Comparison of ENCODE assay signal across 8 cellular contexts in the genomic region with DNA sequence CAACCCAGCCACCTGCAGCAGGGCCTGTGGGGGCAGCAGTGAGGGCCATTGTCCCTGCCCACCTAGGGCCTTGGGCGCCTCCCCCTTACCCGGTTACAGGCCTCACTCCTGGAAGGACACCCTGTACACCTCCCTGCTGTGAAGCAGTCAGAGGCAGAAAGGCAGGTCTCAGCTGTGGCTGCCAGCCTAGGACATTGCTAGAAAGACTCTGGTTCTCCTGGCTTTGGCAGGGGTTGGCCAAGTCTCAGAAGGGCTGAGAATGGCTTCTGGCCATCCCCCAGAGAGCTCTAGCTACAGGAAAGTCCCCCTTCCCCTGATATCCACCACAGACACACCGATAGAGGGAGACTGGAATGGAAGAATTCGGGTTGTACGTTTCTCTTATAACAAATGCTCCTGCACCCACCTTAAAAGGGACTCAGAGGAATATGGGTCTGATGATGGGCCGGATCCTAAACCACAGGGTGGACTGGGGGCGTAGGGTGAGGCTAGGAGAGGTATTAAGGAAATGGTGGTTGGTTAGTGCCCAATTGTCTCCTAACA. TPM values are rescaled to one million over a fixed set of nuclear protein-coding genes. Genes with fewer than 3 reads are reported as not detected.
DNase-seq lines count a peak whose midpoint lies in the region; ATAC-seq and TF ChIP-seq lines count a peak whose summit lies in the region.

No MANE protein-coding gene starts in this region.

- DNase-seq in RWPE2 (ENCODE audit: low spot score): peak; percentile 62
- DNase-seq in esophagus squamous epithelium (lab: John Stamatoyannopoulos, UW): no peak
- no peak for DNase-seq in retinal pigment epithelial cell (ENCODE audit: low read depth)
- DNase-seq in NCI-H446 treated with DMSO at 0.1 percent for 48 hours (lab: John Stamatoyannopoulos, UW): no peak
- no peak for DNase-seq in AG20443 (ENCODE audit: low spot score)
- DNase-seq in T-helper 2 cell treated with Interferon-gamma antibody and Interleukin-4, amounts not matched to agents 5 μg/mL and 100 μg/mL, for 36 hours (ENCODE audit: low spot score): no peak

- H3K27me3 ChIP-seq in RWPE2 (ENCODE audit: insufficient read depth, poor library complexity, severe bottlenecking) (no peaks in the 10 kb centered on the region), esophagus squamous epithelium (no peaks in the 10 kb centered on the region)

- H3K36me3 ChIP-seq in RWPE2 (ENCODE audit: low read depth) (peaks cover 12% of the 10 kb centered on the region), esophagus squamous epithelium (peaks cover 0 to 9% (median 8%) of the 10 kb centered on the region in 3 donors)

- no peak for ATAC-seq in RWPE2 (ENCODE audit: low read depth)
- ATAC-seq in GM21619 (IDR thresholded peaks at IDR 0.05; ENCODE audit: unreplicated experiment): no peak

- H3K9me3 ChIP-seq in RWPE2 (ENCODE audit: severe bottlenecking) (no peaks in the 10 kb centered on the region), esophagus squamous epithelium (no peaks in the 10 kb centered on the region)

- 42 to 52% methylated on average over 3 to 6 of the region's 7 CpGs for WGBS in esophagus squamous epithelium, 2 donors

- intact Hi-C loops in esophagus squamous epithelium (cut with DNase I): loop anchor here (10.0 kb wide), 1 partner anchor 83 kb away; the partner anchor contains the start of genes FANCG and VCP

- no peak for TF ChIP-seq POLR2A in esophagus squamous epithelium (IDR thresholded peaks at IDR 0.05)

- no peaks in the 10 kb centered on the region for H3K9me3 Mint-ChIP-seq in T-helper 2 cell treated with Interferon-gamma antibody and Interleukin-4, amounts not matched to agents 5 μg/mL and 100 μg/mL, for 36 hours

- H3K36me3 Mint-ChIP-seq in T-helper 2 cell treated with Interferon-gamma antibody and Interleukin-4, amounts not matched to agents 5 μg/mL and 100 μg/mL, for 36 hours (ENCODE audit: low read depth): peaks cover 2% of the 10 kb centered on the region

- no peaks in the 10 kb centered on the region for H3K27me3 Mint-ChIP-seq in T-helper 2 cell treated with Interferon-gamma antibody and Interleukin-4, amounts not matched to agents 5 μg/mL and 100 μg/mL, for 36 hours (ENCODE audit: low read depth)

- no peak overlapping the region for H3K4me3 Mint-ChIP-seq in T-helper 2 cell treated with Interferon-gamma antibody and Interleukin-4, amounts not matched to agents 5 μg/mL and 100 μg/mL, for 36 hours

- TF ChIP-seq CTCF in GM12872 (IDR thresholded peaks at IDR 0.05; ENCODE audit: insufficient read depth, low read depth, low read length): peak; percentile 49
- peak; percentile 11 for TF ChIP-seq CTCF in RWPE2 (IDR thresholded peaks at IDR 0.05; ENCODE audit: poor library complexity, severe bottlenecking)
- peak in 1 of 6 experiments; percentile 26 for TF ChIP-seq CTCF in esophagus squamous epithelium (IDR thresholded peaks at IDR 0.05)
- peak; percentile 38 for TF ChIP-seq CTCF in retinal pigment epithelial cell (conservative IDR thresholded peaks at IDR 0.05; ENCODE audit: low read depth, low read length)

- H3K4me1 Mint-ChIP-seq in T-helper 2 cell treated with Interferon-gamma antibody and Interleukin-4, amounts not matched to agents 5 μg/mL and 100 μg/mL, for 36 hours (ENCODE audit: low read depth): peaks cover 27% of the 10 kb centered on the region

- peak overlapping the region; percentile 83 for H3K27ac ChIP-seq in RWPE2 (ENCODE audit: poor library complexity, severe bottlenecking)
- H3K27ac ChIP-seq in esophagus squamous epithelium: peak overlapping the region; percentile 89 to 97 (median 96)

- H3K27ac Mint-ChIP-seq in T-helper 2 cell treated with Interferon-gamma antibody and Interleukin-4, amounts not matched to agents 5 μg/mL and 100 μg/mL, for 36 hours: no peak overlapping the region

- H3K4me1 ChIP-seq in RWPE2 (ENCODE audit: insufficient read depth, poor library complexity, severe bottlenecking) (peaks cover 54% of the 10 kb centered on the region), esophagus squamous epithelium (peaks cover 42 to 86% (median 71%) of the 10 kb centered on the region in 3 donors)

- H3K4me3 ChIP-seq in RWPE2 (ENCODE audit: severe bottlenecking) (no peak overlapping the region), esophagus squamous epithelium (peak overlapping the region in 1 of 4 donors; percentile 89), retinal pigment epithelial cell (ENCODE audit: low read length) (no peak overlapping the region)

RNA-seq across cellular contexts. Expression of gene DNAJB5, which starts 2.4 kb away (rescaled TPM):
- total RNA-seq in esophagus squamous epithelium: 10 to 100 TPM in 1 of 4 donors, 1 to 10 TPM in 3; 3.5 to 16.6 (median 6.5) TPM

RNA-seq across cellular contexts. Expression of gene PHF24, which starts 33.8 kb away (rescaled TPM):
- under 1 TPM in 3 of 4 donors, not detected in 1; 0.09 to 0.57 (median 0.44) TPM for total RNA-seq in esophagus squamous epithelium
